14 cellular contexts compared by ENCODE assay signal in genomic region chr15:94001113-94001919, GRCh38.
A peak's percentile ranks its signal among the peaks of the same experiment; 100 is the strongest.
DNase-seq lines count a peak whose midpoint lies in the region; ATAC-seq and TF ChIP-seq lines count a peak whose summit lies in the region.
"Had no signal": no experiment of that assay in that cellular context is flagged by ENCODE, and none has a peak within 500 bp of the region (broad histone marks: within the 10 kb centered on the region; RNA-seq: fewer than 3 reads in every experiment).

No MANE protein-coding gene starts in this region.

- H3K9me3 ChIP-seq in SJCRH30 (replicated peaks) (no peaks in the 10 kb centered on the region; the same call in 1 of the 2 replicates), gastroesophageal sphincter (no peaks in the 10 kb centered on the region), gastrocnemius medialis (no peaks in the 10 kb centered on the region), body of pancreas (no peaks in the 10 kb centered on the region), spleen (no peaks in the 10 kb centered on the region)
- H3K9me3 ChIP-seq: Peyer's patch had no signal

- no peaks in the 10 kb centered on the region for H3K27me3 ChIP-seq in SJCRH30
- no peaks in the 10 kb centered on the region for H3K27me3 ChIP-seq in gastroesophageal sphincter
- H3K27me3 ChIP-seq in gastrocnemius medialis: no peaks in the 10 kb centered on the region
- peaks cover 0 to 3% of the 10 kb centered on the region in 2 donors for H3K27me3 ChIP-seq in body of pancreas
- no peaks in the 10 kb centered on the region for H3K27me3 ChIP-seq in foreskin keratinocyte
- no peaks in the 10 kb centered on the region for H3K27me3 ChIP-seq in spleen (replicated peaks in 1 of 7)
- H3K27me3 ChIP-seq: Peyer's patch had no signal

- DNase-seq in AG20443 (ENCODE audit: low spot score): peak; percentile 26
- DNase-seq in SJCRH30: no peak
- no peak for DNase-seq in gastrocnemius medialis
- no peak for DNase-seq in body of pancreas
- no peak for DNase-seq in foreskin keratinocyte
- no peak for DNase-seq in spleen
- DNase-seq: NCI-H1417 treated with DMSO at 0.1 percent for 48 hours, NCI-H2029, Peyer's patch, SIG-M5 had no signal

- TF ChIP-seq CTCF in gastroesophageal sphincter (IDR thresholded peaks at IDR 0.05) (no peak), gastrocnemius medialis (IDR thresholded peaks at IDR 0.05 in 4 of 5, conservative IDR thresholded peaks at IDR 0.05 in 1 of 5) (no peak), body of pancreas (IDR thresholded peaks at IDR 0.05) (no peak), foreskin keratinocyte (conservative IDR thresholded peaks at IDR 0.05) (no peak), spleen (IDR thresholded peaks at IDR 0.05 in 8 of 11, conservative IDR thresholded peaks at IDR 0.05 in 3 of 11) (no peak)

- no peak for TF ChIP-seq EP300 in gastroesophageal sphincter (IDR thresholded peaks at IDR 0.05)

- H3K4me3 ChIP-seq in SJCRH30 (no peak overlapping the region), gastroesophageal sphincter (no peak overlapping the region), gastrocnemius medialis (no peak overlapping the region), body of pancreas (no peak overlapping the region), spleen (no peak overlapping the region)
- H3K4me3 ChIP-seq: Peyer's patch had no signal

- no peak overlapping the region for H3K4me3 Mint-ChIP-seq in stimulated activated memory B cell treated with anti-CD40 and anti-IgM and Interleukin-4, amounts not matched to agents 10 μg/mL and 1 μg/mL and 100 μg/mL, for 72 hours
- H3K4me3 Mint-ChIP-seq: H9 had no signal

- no peak overlapping the region for H3K27ac Mint-ChIP-seq in stimulated activated memory B cell treated with anti-CD40 and anti-IgM and Interleukin-4, amounts not matched to agents 10 μg/mL and 1 μg/mL and 100 μg/mL, for 72 hours

- H3K4me1 ChIP-seq in SJCRH30: no peaks in the 10 kb centered on the region
- peaks cover 8 to 47% (median 11%) of the 10 kb centered on the region in 3 donors for H3K4me1 ChIP-seq in gastroesophageal sphincter
- H3K4me1 ChIP-seq in gastrocnemius medialis: peaks cover 0 to 5% of the 10 kb centered on the region in 2 donors
- no peaks in the 10 kb centered on the region for H3K4me1 ChIP-seq in body of pancreas
- no peaks in the 10 kb centered on the region for H3K4me1 ChIP-seq in foreskin keratinocyte
- H3K4me1 ChIP-seq in spleen: no peaks in the 10 kb centered on the region

- ATAC-seq in gastroesophageal sphincter (no peak), gastrocnemius medialis (no peak), body of pancreas (no peak), foreskin keratinocyte (no peak)
- no peak for ATAC-seq in stimulated activated memory B cell treated with anti-CD40 and anti-IgM and Interleukin-4, amounts not matched to agents 10 μg/mL and 1 μg/mL and 100 μg/mL, for 72 hours

- peak overlapping the region; percentile 35; the same call in 1 of the 2 replicates for H3K27ac ChIP-seq in SJCRH30
- peak overlapping the region; percentile 52 to 68 (median 62) for H3K27ac ChIP-seq in gastroesophageal sphincter
- peak overlapping the region in 3 of 4 donors; percentile 12 to 55 (median 21) for H3K27ac ChIP-seq in gastrocnemius medialis
- H3K27ac ChIP-seq in body of pancreas: no peak overlapping the region
- no peak overlapping the region for H3K27ac ChIP-seq in foreskin keratinocyte
- no peak overlapping the region for H3K27ac ChIP-seq in spleen
- H3K27ac ChIP-seq: C4-2B, Peyer's patch had no signal

- 17 to 19% methylated on average over 4 of the region's 4 CpGs for whole genome bisulfite sequencing in gastroesophageal sphincter (ENCODE audit: low coverage in 1 of 2), 2 donors
- WGBS in body of pancreas, 2 donors: 36 to 39% methylated on average over 4 of the region's 4 CpGs
- WGBS in spleen, 5 donors: 58 to 73% (median 65%) methylated on average over 4 of the region's 4 CpGs

- H3K27me3 Mint-ChIP-seq in stimulated activated memory B cell treated with anti-CD40 and anti-IgM and Interleukin-4, amounts not matched to agents 10 μg/mL and 1 μg/mL and 100 μg/mL, for 72 hours: no peaks in the 10 kb centered on the region

- intact Hi-C loops in gastrocnemius medialis (cut with DNase I; ENCODE audit: low total_unique reads) (no loop called here), body of pancreas (cut with DNase I) (no loop called here), spleen (cut with DNase I; ENCODE audit: low total_unique reads) (no loop called here)

- H3K36me3 ChIP-seq in SJCRH30 (no peaks in the 10 kb centered on the region), gastroesophageal sphincter (no peaks in the 10 kb centered on the region), gastrocnemius medialis (no peaks in the 10 kb centered on the region), body of pancreas (replicated peaks in 1 of 2; ENCODE audit: insufficient read depth in 1 of 2, low read depth in 2 of 2) (no peaks in the 10 kb centered on the region), spleen (no peaks in the 10 kb centered on the region)
- H3K36me3 ChIP-seq: Peyer's patch had no signal

- no peak for TF ChIP-seq POLR2A in gastroesophageal sphincter (IDR thresholded peaks at IDR 0.05)
- no peak for TF ChIP-seq POLR2A in gastrocnemius medialis (IDR thresholded peaks at IDR 0.05)
- no peak for TF ChIP-seq POLR2A in body of pancreas (IDR thresholded peaks at IDR 0.05)
- no peak for TF ChIP-seq POLR2A in spleen (IDR thresholded peaks at IDR 0.05)

- no peaks in the 10 kb centered on the region for H3K36me3 Mint-ChIP-seq in stimulated activated memory B cell treated with anti-CD40 and anti-IgM and Interleukin-4, amounts not matched to agents 10 μg/mL and 1 μg/mL and 100 μg/mL, for 72 hours

- H3K9me3 Mint-ChIP-seq in stimulated activated memory B cell treated with anti-CD40 and anti-IgM and Interleukin-4, amounts not matched to agents 10 μg/mL and 1 μg/mL and 100 μg/mL, for 72 hours: no peaks in the 10 kb centered on the region

- no peaks in the 10 kb centered on the region for H3K4me1 Mint-ChIP-seq in stimulated activated memory B cell treated with anti-CD40 and anti-IgM and Interleukin-4, amounts not matched to agents 10 μg/mL and 1 μg/mL and 100 μg/mL, for 72 hours
- H3K4me1 Mint-ChIP-seq: H9 had no signal

- in situ Hi-C loops in gastrocnemius medialis (cut with MboI; ENCODE audit: low sequenced_read_pairs in 4 of 4): no loop called here

Comparison
In these comparisons a context has a peak if more than half of its experiments do, and no peak if none do; other contexts are left out.
1. H3K27ac ChIP-seq: peak in SJCRH30 (single experiment), gastroesophageal sphincter (4 of 4) and gastrocnemius medialis (3 of 4); none in body of pancreas (0 of 4), foreskin keratinocyte (single experiment) and spleen (0 of 8).